Comparison of ENCODE assay signal across 10 cellular contexts in the genomic region with DNA sequence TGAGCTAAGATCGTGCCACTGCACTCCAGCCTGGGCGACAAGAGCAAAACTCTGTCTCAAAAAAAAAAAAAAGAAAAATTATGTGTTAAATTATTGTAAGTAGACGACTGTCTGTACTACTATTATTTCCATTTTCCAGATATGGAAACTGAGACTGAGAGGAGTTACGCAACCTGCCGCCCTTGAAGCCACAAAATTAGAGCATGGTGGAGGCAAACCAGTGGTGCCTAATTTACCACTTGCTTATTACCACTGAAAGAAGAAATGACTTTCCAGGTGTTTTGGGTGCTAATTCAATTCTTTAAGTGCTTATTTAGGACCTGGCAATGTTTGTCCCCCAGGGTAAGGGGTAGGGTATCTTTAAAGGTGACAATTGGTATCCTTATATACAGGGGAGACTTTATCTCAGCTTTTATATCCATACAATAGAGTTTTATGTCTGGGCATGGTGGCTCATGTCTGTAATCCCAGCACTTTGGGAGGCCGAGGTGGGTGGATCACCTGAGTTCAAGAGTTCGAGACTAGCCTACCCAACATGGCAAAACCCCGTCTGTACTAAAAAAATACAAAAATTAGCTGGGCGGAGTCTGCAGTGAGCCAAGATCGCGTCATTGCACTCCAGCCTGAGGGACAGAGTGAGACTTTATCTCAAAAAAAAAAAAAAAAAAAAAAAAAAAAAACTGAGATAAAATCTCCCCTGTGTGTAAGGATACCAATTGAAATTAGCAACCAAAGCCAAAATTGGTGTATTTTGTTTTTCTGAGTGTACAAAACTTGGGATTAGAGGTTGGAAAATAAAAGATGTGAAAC. TPM values are rescaled to one million over a fixed set of nuclear protein-coding genes. Genes with fewer than 3 reads are reported as not detected.
DNase-seq lines count a peak whose midpoint lies in the region; ATAC-seq and TF ChIP-seq lines count a peak whose summit lies in the region.
"Had no signal": no experiment of that assay in that cellular context is flagged by ENCODE, and none has a peak within 500 bp of the region (broad histone marks: within the 10 kb centered on the region; RNA-seq: fewer than 3 reads in every experiment).

No MANE protein-coding gene starts in this region.

- TF ChIP-seq POLR2A in adrenal gland (IDR thresholded peaks at IDR 0.05): no peak
- no peak for TF ChIP-seq POLR2A in transverse colon (IDR thresholded peaks at IDR 0.05)

- H3K27ac ChIP-seq in heart right ventricle (peak overlapping the region in 7 of 10 donors; percentile 39 to 72 (median 57)), adrenal gland (peak overlapping the region in 4 of 5 donors; percentile 52 to 82 (median 62)), transverse colon (peak overlapping the region; percentile 60 to 65 (median 62))

- TF ChIP-seq CTCF in heart right ventricle (IDR thresholded peaks at IDR 0.05) (no peak), adrenal gland (IDR thresholded peaks at IDR 0.05) (no peak), transverse colon (IDR thresholded peaks at IDR 0.05) (no peak)

- ATAC-seq in heart right ventricle: peak in 2 of 8 donors; percentile 27 to 32

- intact Hi-C loops in heart right ventricle (cut with DNase I) (no loop called here), cardiac septum (cut with DNase I) (no loop called here), adrenal gland (cut with DNase I) (no loop called here), transverse colon (cut with DNase I; ENCODE audit: low total_unique reads) (no loop called here)

- no peak for TF ChIP-seq EP300 in transverse colon (IDR thresholded peaks at IDR 0.05; ENCODE audit: low read depth)

- WGBS in heart right ventricle, 2 donors: 72 to 83% methylated on average over 11 of the region's 11 CpGs
- WGBS in adrenal gland, 4 donors: 58 to 64% (median 63%) methylated on average over 10 to 11 of the region's 11 CpGs
- 76 to 81% methylated on average over 5 to 11 of the region's 11 CpGs for WGBS in transverse colon (ENCODE audit: low coverage in 1 of 2), 2 donors

- in situ Hi-C loops in transverse colon (cut with MboI; ENCODE audit: low pct_ligation_motif_present in 1 of 4, low pct_unique_long_range_greater_than_20kb in 1 of 4, low sequenced_read_pairs in 3 of 4): no loop called here

- H3K27me3 ChIP-seq in heart right ventricle (no peaks in the 10 kb centered on the region), adrenal gland (no peaks in the 10 kb centered on the region), transverse colon (no peaks in the 10 kb centered on the region)

- H3K9me3 ChIP-seq in heart right ventricle (no peaks in the 10 kb centered on the region), adrenal gland (replicated peaks in 1 of 3) (no peaks in the 10 kb centered on the region), transverse colon (no peaks in the 10 kb centered on the region)

- DNase-seq in heart right ventricle (no peak), cardiac septum (ENCODE audit: low spot score) (no peak), adrenal gland (peak in 6 of 7 donors; percentile 31 to 64 (median 42)), iris pigment epithelial cell (ENCODE audit: low read depth) (peak; percentile 14), transverse colon (no peak), kidney glomerular epithelial cell (lab: John Stamatoyannopoulos, UW) (no peak), NCI-H2029 (lab: John Stamatoyannopoulos, UW) (no peak)
- no peak for DNase-seq in stimulated activated CD4-positive, alpha-beta T cell treated with anti-CD3 and anti-CD28 coated beads, Interleukin-4, amount 100 ng/mL, for 24 hours
- DNase-seq: activated T-cell treated with anti-CD3 and anti-CD28 coated beads for 4 hours, NCI-H2227 treated with DMSO at 0.1 percent for 48 hours had no signal

- no peak overlapping the region for H3K4me3 ChIP-seq in heart right ventricle
- no peak overlapping the region for H3K4me3 ChIP-seq in adrenal gland
- H3K4me3 ChIP-seq in transverse colon: no peak overlapping the region

- peaks cover 3 to 19% (median 14%) of the 10 kb centered on the region in 9 donors for H3K4me1 ChIP-seq in heart right ventricle
- peaks cover 4 to 22% of the 10 kb centered on the region in 2 donors for H3K4me1 ChIP-seq in adrenal gland (replicated peaks in 1 of 2)
- peaks cover 0 to 12% (median 7%) of the 10 kb centered on the region in 4 donors for H3K4me1 ChIP-seq in transverse colon

- H3K36me3 ChIP-seq in heart right ventricle (no peaks in the 10 kb centered on the region), adrenal gland (replicated peaks in 1 of 2) (no peaks in the 10 kb centered on the region), transverse colon (no peaks in the 10 kb centered on the region)

RNA-seq across cellular contexts. Expression of a gene that starts 16.6 kb away (rescaled TPM):
- total RNA-seq in heart right ventricle (10 to 100 TPM in 2 of 10 donors, 1 to 10 TPM in 8; 2.0 to 17.7 (median 2.9) TPM), cardiac septum (3.2 TPM), adrenal gland (1 to 10 TPM; 3.6 to 9.4 (median 7.4) TPM), transverse colon (10 to 100 TPM; 13.5 to 21.4 (median 15.7) TPM)
- polyA plus RNA-seq in heart right ventricle (1 to 10 TPM; 1.3 to 1.7 TPM), adrenal gland (1 to 10 TPM; 2.3 to 4.5 (median 3.9) TPM)

Comparison
In these comparisons a context has a peak if more than half of its experiments do, and no peak if none do; other contexts are left out.
1. DNase-seq: peak in adrenal gland (6 of 7) and iris pigment epithelial cell (single experiment); none in heart right ventricle (0 of 2), cardiac septum (single experiment), transverse colon (single experiment), kidney glomerular epithelial cell (single experiment), NCI-H2029 (single experiment) and stimulated activated CD4-positive, alpha-beta T cell treated with anti-CD3 and anti-CD28 coated beads, Interleukin-4, amount 100 ng/mL, for 24 hours (single experiment).
2. Peak in every context shown above with its lines, with median percentiles within 50 percentile points of each other: H3K27ac ChIP-seq.